8 cellular contexts compared by ENCODE assay signal in the genomic region with DNA sequence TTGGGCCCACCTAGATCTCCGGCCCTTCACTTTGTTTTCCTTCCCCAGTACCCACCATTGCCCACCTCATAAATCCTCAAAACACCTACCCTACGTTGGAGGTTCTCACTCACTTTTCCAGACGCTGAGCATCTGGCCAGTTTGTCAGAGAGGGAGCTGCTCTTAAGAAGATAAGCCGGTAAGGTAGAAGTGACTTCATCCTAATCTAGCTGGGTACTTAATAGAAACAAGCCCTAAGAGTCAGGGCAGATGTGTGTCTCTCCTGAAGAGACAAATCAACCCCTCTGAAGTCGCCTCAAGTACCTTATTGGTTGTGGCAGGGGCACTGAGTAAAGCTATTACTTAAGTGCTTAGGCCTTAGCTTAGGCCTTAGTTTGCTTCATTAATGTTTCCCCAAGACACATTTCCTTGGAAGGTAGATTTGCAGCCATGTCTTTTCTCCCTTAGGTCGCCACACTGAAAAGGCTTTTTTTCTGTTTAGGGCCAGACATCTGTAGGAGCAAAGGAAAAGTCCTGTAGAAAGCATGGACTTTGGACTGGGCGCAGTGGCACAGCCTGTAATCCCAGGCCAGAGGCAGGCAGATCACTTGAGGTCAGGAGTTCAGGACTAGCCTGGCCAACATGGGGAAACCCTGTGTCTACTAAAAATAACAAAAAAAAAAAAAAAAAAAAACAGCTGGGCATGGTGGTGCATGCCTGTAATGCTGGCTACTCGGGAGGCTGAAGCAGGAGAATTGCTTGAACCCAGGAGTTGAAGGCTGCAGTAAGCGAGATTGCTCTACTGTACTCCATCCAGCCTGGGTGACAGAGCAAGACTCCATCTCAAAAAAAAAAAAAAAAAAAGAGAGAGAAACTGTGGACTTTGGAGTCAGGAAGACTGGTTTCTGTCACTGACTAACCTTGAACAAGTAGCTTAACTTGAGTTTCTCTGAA. TPM values are rescaled to one million over a fixed set of nuclear protein-coding genes. Genes with fewer than 3 reads are reported as not detected.
DNase-seq lines count a peak whose midpoint lies in the region; ATAC-seq and TF ChIP-seq lines count a peak whose summit lies in the region.

No MANE protein-coding gene starts in this region.

- no peaks in the 10 kb centered on the region for H3K27me3 ChIP-seq in left ventricle myocardium inferior (ENCODE audit: low read depth)

- H3K4me1 ChIP-seq in left ventricle myocardium inferior, result peaks cover 27% of the 10 kb centered on the region

- H3K4me3 Mint-ChIP-seq in activated B cell treated with CpG ODN at 0.5 μM for 24 hours, result peak overlapping the region; percentile 89

- peaks cover 17% of the 10 kb centered on the region for H3K4me1 Mint-ChIP-seq in activated B cell treated with CpG ODN at 0.5 μM for 24 hours

- H3K36me3 ChIP-seq in left ventricle myocardium inferior, result peaks cover 39% of the 10 kb centered on the region

- H3K36me3 Mint-ChIP-seq in activated B cell treated with CpG ODN at 0.5 μM for 24 hours (ENCODE audit: low read depth), result peaks cover 32% of the 10 kb centered on the region

- ATAC-seq in activated B cell treated with CpG ODN at 0.5 μM for 24 hours (ENCODE audit: low read depth), result no peak
- no peak for ATAC-seq in HG03378 (IDR thresholded peaks at IDR 0.05; ENCODE audit: unreplicated experiment)

- H3K27ac Mint-ChIP-seq in activated B cell treated with CpG ODN at 0.5 μM for 24 hours, result peak overlapping the region; percentile 71

- intact Hi-C loops in activated B cell treated with CpG ODN at 0.5 μM for 24 hours (cut with micrococcal nuclease), result no loop called here
- intact Hi-C loops in left ventricle myocardium inferior (cut with micrococcal nuclease), result no loop called here

- CTCF ChIA-PET in activated B cell treated with CpG ODN at 0.5 μM for 24 hours (lab: Charles Lee), result interaction anchor here (3.0 kb wide), 1 partner anchor 11 kb away, joined by 17 read pairs; no protein-coding TSS in a partner anchor
- CTCF ChIA-PET in GM10248 (lab: Yijun Ruan, JAX), result interaction anchor here (1.1 to 5.7 kb wide), 8 partner anchors 9 to 195 kb away, joined by 3 to 49 read pairs (median 6); partner anchors contain the start of gene MAP3K3

- H3K27ac ChIP-seq in left ventricle myocardium inferior (replicated peaks) (peak overlapping the region; percentile 94), skin epidermis (peak overlapping the region; percentile 74 to 98 (median 91))

- POLR2A ChIA-PET in activated B cell treated with CpG ODN at 0.5 μM for 24 hours (lab: Charles Lee) (interaction anchor here (0.5 to 2.9 kb wide), 9 partner anchors 9 to 242 kb away, joined by 3 to 15 read pairs (median 5); partner anchors contain the start of genes DCAF7 and MAP3K3), GM10248 (lab: Yijun Ruan, JAX) (no interaction called here)

- TF ChIP-seq CTCF in activated B cell treated with CpG ODN at 0.5 μM for 24 hours (IDR thresholded peaks at IDR 0.05) (no peak), left ventricle myocardium inferior (IDR thresholded peaks at IDR 0.05; ENCODE audit: borderline replicate concordance) (no peak), GM10248 (IDR thresholded peaks at IDR 0.05; ENCODE audit: control extremely low read depth, extremely low read depth, low read depth, missing control alignments) (no peak)

- DNase-seq in NCI-H748 (lab: John Stamatoyannopoulos, UW; ENCODE audit: unreplicated experiment) (peak; percentile 32), NCI-H748 treated with DMSO at 0.1 percent for 48 hours (lab: John Stamatoyannopoulos, UW) (no peak), activated B cell treated with CpG ODN at 0.5 μM for 24 hours (no peak), left ventricle myocardium inferior (no peak), GM10248 (ENCODE audit: extremely low spot score) (no peak), AG08395 (ENCODE audit: low spot score) (no peak)

- H3K27me3 Mint-ChIP-seq in activated B cell treated with CpG ODN at 0.5 μM for 24 hours, result no peaks in the 10 kb centered on the region

- peak overlapping the region; percentile 94 for H3K4me3 ChIP-seq in left ventricle myocardium inferior
- peak overlapping the region; percentile 77 to 98 (median 92) for H3K4me3 ChIP-seq in skin epidermis

- H3K9me3 Mint-ChIP-seq in activated B cell treated with CpG ODN at 0.5 μM for 24 hours, result no peaks in the 10 kb centered on the region

- no peaks in the 10 kb centered on the region for H3K9me3 ChIP-seq in left ventricle myocardium inferior (replicated peaks)

RNA-seq across cellular contexts. Expression of gene TACO1, which starts 1.0 kb away (rescaled TPM):
- total RNA-seq in activated B cell treated with CpG ODN at 0.5 μM for 24 hours, result 19.1 and 23.5 TPM in 2 replicates
- 44.7 TPM for total RNA-seq in left ventricle myocardium inferior

RNA-seq across cellular contexts. Expression of gene MAP3K3, which starts 20.5 kb away (rescaled TPM):
- total RNA-seq in activated B cell treated with CpG ODN at 0.5 μM for 24 hours (32.5 and 32.9 TPM in 2 replicates), left ventricle myocardium inferior (41.3 TPM)

RNA-seq across cellular contexts. Expression of gene DCAF7, which starts 51.4 kb away (rescaled TPM):
- total RNA-seq in activated B cell treated with CpG ODN at 0.5 μM for 24 hours, result 91.9 and 103 TPM in 2 replicates
- total RNA-seq in left ventricle myocardium inferior, result 45.7 TPM
